ENCODE assay signal across 1 cellular context in genomic region chr3:123201223-123201556, GRCh38.
TF ChIP-seq lines count a peak whose summit lies in the region.

No MANE protein-coding gene starts in this region.

TF ChIP-seq in HepG2, 621 proteins besides CTCF, POLR2A, EP300 and RAD21 (continued from another document):
- no peak for TF ChIP-seq ATF2 (CRISPR knock-in tag; IDR thresholded peaks at IDR 0.05)
- TF ChIP-seq ZNF280D (CRISPR knock-in tag; IDR thresholded peaks at IDR 0.05) = peak; percentile 24; the same call in 1 of the 2 replicates
- no peak for TF ChIP-seq HMGXB3 (CRISPR knock-in tag; IDR thresholded peaks at IDR 0.05; ENCODE audit: borderline replicate concordance)
- TF ChIP-seq HIVEP1 (CRISPR knock-in tag; IDR thresholded peaks at IDR 0.05) = no peak
- TF ChIP-seq BRF2 (CRISPR knock-in tag; IDR thresholded peaks at IDR 0.05) = no peak
- TF ChIP-seq SMAD1 (CRISPR knock-in tag; IDR thresholded peaks at IDR 0.05; ENCODE audit: borderline replicate concordance, low read depth) = no peak
- TF ChIP-seq ARID5B (CRISPR knock-in tag; IDR thresholded peaks at IDR 0.05) = no peak
- TF ChIP-seq ZNF556 (CRISPR knock-in tag; IDR thresholded peaks at IDR 0.05; ENCODE audit: borderline replicate concordance) = no peak
- no peak for TF ChIP-seq ZNF205 (CRISPR knock-in tag; IDR thresholded peaks at IDR 0.05)
- no peak for TF ChIP-seq HDAC1 (CRISPR knock-in tag; IDR thresholded peaks at IDR 0.05)
- no peak for TF ChIP-seq SMARCC2 (IDR thresholded peaks at IDR 0.05)
- TF ChIP-seq CBX1 (IDR thresholded peaks at IDR 0.05; ENCODE audit: low read depth) = no peak
- no peak for TF ChIP-seq GFI1 (CRISPR knock-in tag; IDR thresholded peaks at IDR 0.05; ENCODE audit: borderline replicate concordance)
- TF ChIP-seq BRCA1 (CRISPR knock-in tag; IDR thresholded peaks at IDR 0.05) = no peak
- TF ChIP-seq ZBTB34 (CRISPR knock-in tag; IDR thresholded peaks at IDR 0.05) = no peak
- TF ChIP-seq ZSCAN25 (CRISPR knock-in tag; IDR thresholded peaks at IDR 0.05) = peak; percentile 19; the same call in 1 of the 2 replicates
- no peak for TF ChIP-seq ZNF143 (CRISPR knock-in tag; IDR thresholded peaks at IDR 0.05)
- no peak for TF ChIP-seq JUND (CRISPR knock-in tag; IDR thresholded peaks at IDR 0.05)
- 0 out of 2 replicates have a peak, but pooled peaks have one; percentile 12 for TF ChIP-seq ZBTB7A (CRISPR knock-in tag; IDR thresholded peaks at IDR 0.05)
- TF ChIP-seq PAWR (CRISPR knock-in tag; IDR thresholded peaks at IDR 0.05; ENCODE audit: borderline replicate concordance) = no peak
- TF ChIP-seq GZF1 (CRISPR knock-in tag; IDR thresholded peaks at IDR 0.05) = no peak
TF ChIP-seq in HepG2: peak in this region for 7.
